In the genomic region with DNA sequence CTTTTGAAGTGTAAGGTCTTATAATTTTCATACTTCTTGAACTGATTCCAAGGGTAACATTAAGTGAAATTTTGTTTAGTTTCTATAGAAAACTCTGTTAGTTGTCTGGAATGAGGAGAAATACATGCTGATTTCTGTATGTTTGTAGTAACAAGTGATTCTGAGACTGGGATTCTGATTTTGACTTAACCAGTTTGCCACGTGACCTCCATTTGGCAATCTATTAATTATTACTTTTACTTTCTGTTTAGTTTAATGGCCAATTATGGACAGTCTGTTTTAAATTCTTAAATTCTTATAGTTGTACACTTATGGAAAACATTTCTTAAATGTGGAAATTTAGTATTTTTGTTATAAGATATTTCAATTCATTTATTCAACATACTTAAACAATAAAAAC, we compare ENCODE assay signal across 17 cellular contexts.
DNase-seq lines count a peak whose midpoint lies in the region; ATAC-seq, FAIRE-seq and TF ChIP-seq lines count a peak whose summit lies in the region.
"Had no signal": no experiment of that assay in that cellular context is flagged by ENCODE, and none has a peak within 500 bp of the region (broad histone marks: within the 10 kb centered on the region; RNA-seq: fewer than 3 reads in every experiment).

No MANE protein-coding gene starts in this region.

- no peak overlapping the region for H3K27ac ChIP-seq in skeletal muscle tissue (ENCODE audit: low read depth, low read length)
- H3K27ac ChIP-seq in effector memory CD4-positive, alpha-beta T cell (ENCODE audit: insufficient read depth, low read length, poor library complexity, severe bottlenecking) = no peak overlapping the region
- H3K27ac ChIP-seq: dorsolateral prefrontal cortex, VCaP had no signal

- no peak for ATAC-seq in stimulated activated naive CD8-positive, alpha-beta T cell treated with anti-CD3 and anti-CD28 coated beads, Interleukin-15, amount 100 ng/mL, for 72 hours
- ATAC-seq: activated CD8-positive, alpha-beta memory T cell treated with anti-CD3 and anti-CD28 coated beads, Interleukin-2, amount 10 ng/mL, durations not matched to agents 7 days and 5 days had no signal

- no peaks in the 10 kb centered on the region for H3K27me3 Mint-ChIP-seq in activated CD4-positive, alpha-beta memory T cell treated with anti-CD3 and anti-CD28 coated beads, Interleukin-2, amount 10 ng/mL, durations not matched to agents 7 days and 5 days
- H3K27me3 Mint-ChIP-seq in stimulated activated naive CD8-positive, alpha-beta T cell treated with anti-CD3 and anti-CD28 coated beads, Interleukin-15, amount 100 ng/mL, for 72 hours = no peaks in the 10 kb centered on the region
- no peaks in the 10 kb centered on the region for H3K27me3 Mint-ChIP-seq in activated CD4-positive, alpha-beta memory T cell treated with anti-CD3 and anti-CD28 coated beads for 36 hours
- H3K27me3 Mint-ChIP-seq: activated CD8-positive, alpha-beta memory T cell treated with anti-CD3 and anti-CD28 coated beads, Interleukin-2, amount 10 ng/mL, durations not matched to agents 7 days and 5 days had no signal

- no peaks in the 10 kb centered on the region for H3K36me3 ChIP-seq in adipocyte (ENCODE audit: control insufficient read depth, insufficient read depth, low read length, severe bottlenecking)
- H3K36me3 ChIP-seq in skeletal muscle tissue (ENCODE audit: control insufficient read depth in 3 of 3, insufficient read depth in 3 of 3, low read length in 3 of 3) = no peaks in the 10 kb centered on the region
- no peaks in the 10 kb centered on the region for H3K36me3 ChIP-seq in effector memory CD4-positive, alpha-beta T cell (ENCODE audit: control insufficient read depth, insufficient read depth, low read length)

- CTCF ChIA-PET in activated CD4-positive, alpha-beta memory T cell treated with anti-CD3 and anti-CD28 coated beads, Interleukin-2, amount 10 ng/mL, durations not matched to agents 7 days and 5 days (lab: Charles Lee) = no interaction called here
- CTCF ChIA-PET in activated CD4-positive, alpha-beta memory T cell treated with anti-CD3 and anti-CD28 coated beads for 36 hours (lab: Charles Lee) = no interaction called here

- no peak overlapping the region for H3K27ac Mint-ChIP-seq in activated CD4-positive, alpha-beta memory T cell treated with anti-CD3 and anti-CD28 coated beads, Interleukin-2, amount 10 ng/mL, durations not matched to agents 7 days and 5 days
- no peak overlapping the region for H3K27ac Mint-ChIP-seq in stimulated activated naive CD8-positive, alpha-beta T cell treated with anti-CD3 and anti-CD28 coated beads, Interleukin-15, amount 100 ng/mL, for 72 hours
- no peak overlapping the region for H3K27ac Mint-ChIP-seq in activated CD4-positive, alpha-beta memory T cell treated with anti-CD3 and anti-CD28 coated beads for 36 hours
- H3K27ac Mint-ChIP-seq: activated CD8-positive, alpha-beta memory T cell treated with anti-CD3 and anti-CD28 coated beads, Interleukin-2, amount 10 ng/mL, durations not matched to agents 7 days and 5 days had no signal

- intact Hi-C loops in activated CD4-positive, alpha-beta memory T cell treated with anti-CD3 and anti-CD28 coated beads for 36 hours (cut with micrococcal nuclease) = no loop called here

- H3K36me3 Mint-ChIP-seq in activated CD4-positive, alpha-beta memory T cell treated with anti-CD3 and anti-CD28 coated beads, Interleukin-2, amount 10 ng/mL, durations not matched to agents 7 days and 5 days (ENCODE audit: low read depth) = peaks cover 14% of the 10 kb centered on the region
- peaks cover 18% of the 10 kb centered on the region for H3K36me3 Mint-ChIP-seq in activated CD4-positive, alpha-beta memory T cell treated with anti-CD3 and anti-CD28 coated beads for 36 hours

- peak overlapping the region; percentile 58 for H3K9ac ChIP-seq in adipocyte (ENCODE audit: low read length)
- no peak overlapping the region for H3K9ac ChIP-seq in skeletal muscle tissue (ENCODE audit: low read depth in 1 of 3, low read length in 3 of 3)

- TF ChIP-seq CTCF in GM12865 (IDR thresholded peaks at IDR 0.05; ENCODE audit: insufficient read depth, low read depth, low read length, missing control alignments) = no peak

- peak; percentile 21 for FAIRE-seq in frontal cortex (lab: Jason Lieb, UNC)

- H3K4me3 Mint-ChIP-seq in activated CD4-positive, alpha-beta memory T cell treated with anti-CD3 and anti-CD28 coated beads, Interleukin-2, amount 10 ng/mL, durations not matched to agents 7 days and 5 days = no peak overlapping the region
- H3K4me3 Mint-ChIP-seq in stimulated activated naive CD8-positive, alpha-beta T cell treated with anti-CD3 and anti-CD28 coated beads, Interleukin-15, amount 100 ng/mL, for 72 hours = no peak overlapping the region
- no peak overlapping the region for H3K4me3 Mint-ChIP-seq in activated CD4-positive, alpha-beta memory T cell treated with anti-CD3 and anti-CD28 coated beads for 36 hours
- H3K4me3 Mint-ChIP-seq: activated CD8-positive, alpha-beta memory T cell treated with anti-CD3 and anti-CD28 coated beads, Interleukin-2, amount 10 ng/mL, durations not matched to agents 7 days and 5 days had no signal

- H3K4me1 ChIP-seq in adipocyte (ENCODE audit: control insufficient read depth, insufficient read depth, low read length) = peaks cover 12% of the 10 kb centered on the region
- H3K4me1 ChIP-seq in skeletal muscle tissue (ENCODE audit: control insufficient read depth in 3 of 3, insufficient read depth in 3 of 3, low read length in 3 of 3) = no peaks in the 10 kb centered on the region
- H3K4me1 ChIP-seq in effector memory CD4-positive, alpha-beta T cell (ENCODE audit: control insufficient read depth, insufficient read depth, low read length, poor library complexity, severe bottlenecking) = no peaks in the 10 kb centered on the region

- H3K27me3 ChIP-seq in adipocyte (replicated peaks; ENCODE audit: control insufficient read depth, insufficient read depth, low read length) (no peaks in the 10 kb centered on the region), skeletal muscle tissue (ENCODE audit: control insufficient read depth in 3 of 3, insufficient read depth in 3 of 3, low read length in 3 of 3) (no peaks in the 10 kb centered on the region)
- H3K27me3 ChIP-seq in effector memory CD4-positive, alpha-beta T cell (replicated peaks; ENCODE audit: control insufficient read depth, insufficient read depth, low read length, poor library complexity, severe bottlenecking) = no peaks in the 10 kb centered on the region
- H3K27me3 ChIP-seq: dorsolateral prefrontal cortex had no signal

- peak; percentile 9 for DNase-seq in GM12865 (ENCODE audit: low read depth)
- DNase-seq in adipocyte (ENCODE audit: low read depth) = peak; percentile 33
- no peak for DNase-seq in frontal cortex (ENCODE audit: low spot score in 2 of 2)
- no peak for DNase-seq in effector memory CD4-positive, alpha-beta T cell
- DNase-seq in activated CD4-positive, alpha-beta memory T cell treated with anti-CD3 and anti-CD28 coated beads, Interleukin-2, amount 10 ng/mL, durations not matched to agents 7 days and 5 days = no peak
- no peak for DNase-seq in stimulated activated naive CD8-positive, alpha-beta T cell treated with anti-CD3 and anti-CD28 coated beads, Interleukin-15, amount 100 ng/mL, for 72 hours
- no peak for DNase-seq in activated CD4-positive, alpha-beta memory T cell treated with anti-CD3 and anti-CD28 coated beads for 36 hours
- DNase-seq: activated CD8-positive, alpha-beta memory T cell treated with anti-CD3 and anti-CD28 coated beads, Interleukin-2, amount 10 ng/mL, durations not matched to agents 7 days and 5 days; activated gamma-delta T cell; aorta; dorsolateral prefrontal cortex; immature natural killer cell; KG1; NCI-H1417; OCI-M1 had no signal

- no peak overlapping the region for H3K4me3 ChIP-seq in GM12865 (ENCODE audit: low read depth, low read length)
- H3K4me3 ChIP-seq in adipocyte (ENCODE audit: low read length) = peak overlapping the region; percentile 72
- peak overlapping the region in 2 of 3 donors; percentile 1 to 57 for H3K4me3 ChIP-seq in skeletal muscle tissue (ENCODE audit: low read length in 3 of 3)
- H3K4me3 ChIP-seq in effector memory CD4-positive, alpha-beta T cell (ENCODE audit: insufficient read depth, low read depth, low read length, poor library complexity, severe bottlenecking) = no peak overlapping the region

- peaks cover 2% of the 10 kb centered on the region for H3K4me1 Mint-ChIP-seq in activated CD4-positive, alpha-beta memory T cell treated with anti-CD3 and anti-CD28 coated beads, Interleukin-2, amount 10 ng/mL, durations not matched to agents 7 days and 5 days
- peaks cover 6% of the 10 kb centered on the region for H3K4me1 Mint-ChIP-seq in stimulated activated naive CD8-positive, alpha-beta T cell treated with anti-CD3 and anti-CD28 coated beads, Interleukin-15, amount 100 ng/mL, for 72 hours
- H3K4me1 Mint-ChIP-seq in activated CD4-positive, alpha-beta memory T cell treated with anti-CD3 and anti-CD28 coated beads for 36 hours (ENCODE audit: low read depth) = peaks cover 14% of the 10 kb centered on the region
- H3K4me1 Mint-ChIP-seq: activated CD8-positive, alpha-beta memory T cell treated with anti-CD3 and anti-CD28 coated beads, Interleukin-2, amount 10 ng/mL, durations not matched to agents 7 days and 5 days had no signal

- H3K9me3 Mint-ChIP-seq in activated CD4-positive, alpha-beta memory T cell treated with anti-CD3 and anti-CD28 coated beads, Interleukin-2, amount 10 ng/mL, durations not matched to agents 7 days and 5 days = peaks cover under 1% of the 10 kb centered on the region
- H3K9me3 Mint-ChIP-seq in stimulated activated naive CD8-positive, alpha-beta T cell treated with anti-CD3 and anti-CD28 coated beads, Interleukin-15, amount 100 ng/mL, for 72 hours = peaks cover 4 to 7% of the 10 kb centered on the region in 2 donors
- peaks cover 3% of the 10 kb centered on the region for H3K9me3 Mint-ChIP-seq in activated CD4-positive, alpha-beta memory T cell treated with anti-CD3 and anti-CD28 coated beads for 36 hours
- H3K9me3 Mint-ChIP-seq: immature natural killer cell had no signal

- POLR2A ChIA-PET in activated CD4-positive, alpha-beta memory T cell treated with anti-CD3 and anti-CD28 coated beads, Interleukin-2, amount 10 ng/mL, durations not matched to agents 7 days and 5 days (lab: Charles Lee) = no interaction called here
- POLR2A ChIA-PET in activated CD4-positive, alpha-beta memory T cell treated with anti-CD3 and anti-CD28 coated beads for 36 hours (lab: Charles Lee) = no interaction called here

- no peaks in the 10 kb centered on the region for H3K9me3 ChIP-seq in adipocyte (ENCODE audit: control insufficient read depth, low read length)
- no peaks in the 10 kb centered on the region for H3K9me3 ChIP-seq in skeletal muscle tissue (ENCODE audit: control insufficient read depth in 3 of 3, low read length in 3 of 3)
- no peaks in the 10 kb centered on the region for H3K9me3 ChIP-seq in effector memory CD4-positive, alpha-beta T cell (ENCODE audit: control insufficient read depth, low read length)

Comparison
In these comparisons a context has a peak if more than half of its experiments do, and no peak if none do; other contexts are left out.
1. DNase-seq: peak in GM12865 (single experiment) and adipocyte (single experiment); none in frontal cortex (0 of 2), effector memory CD4-positive, alpha-beta T cell (0 of 3), activated CD4-positive, alpha-beta memory T cell treated with anti-CD3 and anti-CD28 coated beads, Interleukin-2, amount 10 ng/mL, durations not matched to agents 7 days and 5 days (single experiment), stimulated activated naive CD8-positive, alpha-beta T cell treated with anti-CD3 and anti-CD28 coated beads, Interleukin-15, amount 100 ng/mL, for 72 hours (0 of 2) and activated CD4-positive, alpha-beta memory T cell treated with anti-CD3 and anti-CD28 coated beads for 36 hours (single experiment).
2. H3K4me3 ChIP-seq: peak in adipocyte (single experiment) and skeletal muscle tissue (2 of 3); none in GM12865 (single experiment) and effector memory CD4-positive, alpha-beta T cell (single experiment).